Comparison of ENCODE assay signal across 10 cellular contexts in genomic region chr2:112548980-112549379, GRCh38.
"Had no signal": no experiment of that assay in that cellular context is flagged by ENCODE, and none has a peak within 500 bp of the region (broad histone marks: within the 10 kb centered on the region; RNA-seq: fewer than 3 reads in every experiment).

No MANE protein-coding gene starts in this region.

- ATAC-seq: HCT116, K562 had no signal

- H3K9ac ChIP-seq: GM23248 had no signal

- DNase-seq: GM23248, GOT3, H7, HFFc6, IMR-90, KG1 had no signal

- H3K9me3 ChIP-seq: HAP-1 had no signal

- H3K9me3 Mint-ChIP-seq: HFFc6 had no signal

- H3K27ac Mint-ChIP-seq: HFFc6 had no signal

- H3K4me3 Mint-ChIP-seq: HFFc6 had no signal

- H2AFZ ChIP-seq: GM23248 had no signal

- FAIRE-seq: K562 had no signal

- H3K27ac ChIP-seq: GM23248, HL-60 had no signal

- H3K4me3 ChIP-seq: GM23248, HAP-1, K562 had no signal
